ENCODE assay signal across 9 cellular contexts in the genomic region with DNA sequence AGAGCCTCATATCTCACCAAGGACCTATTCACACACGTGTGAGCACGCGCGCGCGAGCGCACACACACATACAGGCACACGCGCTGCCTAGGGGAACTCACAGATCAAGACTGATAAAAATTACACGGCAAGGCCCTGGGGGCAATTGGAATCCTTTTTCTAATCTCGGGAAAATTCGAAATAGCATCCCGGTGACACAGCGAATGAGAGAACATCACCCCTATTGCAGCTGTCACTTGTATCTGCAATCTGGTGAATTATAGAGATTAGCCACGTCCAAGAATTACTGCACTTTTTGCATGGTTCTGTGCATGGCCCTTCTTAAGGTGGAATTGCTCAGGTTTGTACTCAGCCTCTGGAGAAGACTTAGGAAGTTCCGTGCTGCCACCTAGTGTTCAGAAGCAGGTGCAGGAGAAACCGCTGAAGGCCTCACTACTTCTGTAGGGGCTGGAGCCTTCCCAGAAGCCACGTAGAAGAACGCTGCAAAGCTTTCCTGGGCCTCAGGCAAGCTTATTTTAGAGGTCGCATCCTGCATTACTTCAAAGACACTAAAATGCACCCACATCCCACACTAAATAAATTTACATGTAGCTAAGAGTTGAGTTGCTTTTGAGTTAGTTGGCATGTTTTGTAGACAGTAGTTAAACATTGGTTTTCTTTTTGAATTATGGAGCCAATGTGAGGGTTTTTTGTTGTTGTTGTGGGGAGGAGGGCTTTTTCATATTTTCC.
DNase-seq lines count a peak whose midpoint lies in the region; ATAC-seq lines count a peak whose summit lies in the region.
"Had no signal": no experiment of that assay in that cellular context is flagged by ENCODE, and none has a peak within 500 bp of the region (broad histone marks: within the 10 kb centered on the region; RNA-seq: fewer than 3 reads in every experiment).

No MANE protein-coding gene starts in this region.

- H3K9me3 Mint-ChIP-seq in natural killer cell treated with Interleukin-12 subunit alpha and Interleukin-12 subunit beta and Interleukin-15 and Interleukin-18, amount 100 ng/mL, for 72 hours, result no peaks in the 10 kb centered on the region
- H3K9me3 Mint-ChIP-seq: activated B cell treated with CpG ODN at 0.5 μM for 24 hours had no signal

- peak; percentile 83 for ATAC-seq in GM21390 (IDR thresholded peaks at IDR 0.05; ENCODE audit: unreplicated experiment)
- ATAC-seq in natural killer cell treated with Interleukin-12 subunit alpha and Interleukin-12 subunit beta and Interleukin-15 and Interleukin-18, amount 100 ng/mL, for 72 hours, result peak; percentile 63 to 67

- DNase-seq in COR-L47 (lab: John Stamatoyannopoulos, UW) (peak; percentile 74), HUDEP-2 (lab: John Stamatoyannopoulos, UW; ENCODE audit: unreplicated experiment in 76 of 76) (peak in 48 of 76 experiments; percentile 1 to 70 (median 22)), NOMO-1 (lab: John Stamatoyannopoulos, UW; ENCODE audit: unreplicated experiment in 2 of 2) (peak; percentile 42 to 64), activated T-cell treated with anti-CD3 and anti-CD28 coated beads for 1 hour (ENCODE audit: low read depth) (peak; percentile 12), fibroblast of gingiva (ENCODE audit: low read depth) (peak; percentile 84), superior temporal gyrus (ENCODE audit: extremely low spot score) (peak; percentile 91)
- DNase-seq in natural killer cell treated with Interleukin-12 subunit alpha and Interleukin-12 subunit beta and Interleukin-15 and Interleukin-18, amount 100 ng/mL, for 72 hours (ENCODE audit: low spot score), result no peak
- DNase-seq: activated B cell treated with CpG ODN at 0.5 μM for 24 hours had no signal

- H3K4me1 Mint-ChIP-seq in natural killer cell treated with Interleukin-12 subunit alpha and Interleukin-12 subunit beta and Interleukin-15 and Interleukin-18, amount 100 ng/mL, for 72 hours (ENCODE audit: low read depth in 2 of 2), result no peaks in the 10 kb centered on the region
- H3K4me1 Mint-ChIP-seq: activated B cell treated with CpG ODN at 0.5 μM for 24 hours had no signal

- H3K4me3 Mint-ChIP-seq in natural killer cell treated with Interleukin-12 subunit alpha and Interleukin-12 subunit beta and Interleukin-15 and Interleukin-18, amount 100 ng/mL, for 72 hours, result no peak overlapping the region
- H3K4me3 Mint-ChIP-seq: activated B cell treated with CpG ODN at 0.5 μM for 24 hours had no signal

- H3K27me3 Mint-ChIP-seq in natural killer cell treated with Interleukin-12 subunit alpha and Interleukin-12 subunit beta and Interleukin-15 and Interleukin-18, amount 100 ng/mL, for 72 hours, result peaks cover 9 to 19% of the 10 kb centered on the region in 2 donors
- H3K27me3 Mint-ChIP-seq: activated B cell treated with CpG ODN at 0.5 μM for 24 hours had no signal

- H3K27ac Mint-ChIP-seq in natural killer cell treated with Interleukin-12 subunit alpha and Interleukin-12 subunit beta and Interleukin-15 and Interleukin-18, amount 100 ng/mL, for 72 hours, result no peak overlapping the region
- H3K27ac Mint-ChIP-seq: activated B cell treated with CpG ODN at 0.5 μM for 24 hours had no signal

- no peaks in the 10 kb centered on the region for H3K36me3 Mint-ChIP-seq in natural killer cell treated with Interleukin-12 subunit alpha and Interleukin-12 subunit beta and Interleukin-15 and Interleukin-18, amount 100 ng/mL, for 72 hours
